In genomic region chr17:81551458-81552243, GRCh38 we compare ENCODE assay signal across 8 cellular contexts. TPM values are rescaled to one million over a fixed set of nuclear protein-coding genes. Genes with fewer than 3 reads are reported as not detected.
A peak's percentile ranks its signal among the peaks of the same experiment; 100 is the strongest.
DNase-seq lines count a peak whose midpoint lies in the region; ATAC-seq, FAIRE-seq and TF ChIP-seq lines count a peak whose summit lies in the region.

No MANE protein-coding gene starts in this region.

- H3K4me1 ChIP-seq in body of pancreas = peaks cover 35% of the 10 kb centered on the region
- H3K4me1 ChIP-seq in kidney (ENCODE audit: control insufficient read depth in 1 of 2, insufficient read depth in 1 of 2, low read depth in 1 of 2, low read length in 2 of 2) = peaks cover 16 to 20% of the 10 kb centered on the region in 2 donors
- H3K4me1 ChIP-seq in subcutaneous abdominal adipose tissue (ENCODE audit: control insufficient read depth in 5 of 5, insufficient read depth in 5 of 5, low read length in 5 of 5) = peaks cover 5 to 40% (median 30%) of the 10 kb centered on the region in 5 donors

- H3K27ac ChIP-seq in body of pancreas (peak overlapping the region; percentile 37 to 86 (median 62)), kidney (ENCODE audit: low read depth in 2 of 2, low read length in 2 of 2) (peak overlapping the region in 1 of 2 donors; percentile 59), subcutaneous abdominal adipose tissue (ENCODE audit: low read depth, low read length) (peak overlapping the region; percentile 85)

- peaks cover 0 to 6% of the 10 kb centered on the region in 2 donors for H3K36me3 ChIP-seq in body of pancreas (replicated peaks in 1 of 2; ENCODE audit: insufficient read depth in 1 of 2, low read depth in 2 of 2)
- H3K36me3 ChIP-seq in kidney (ENCODE audit: control insufficient read depth in 1 of 2, insufficient read depth in 2 of 2, low read length in 2 of 2) = peaks cover 0 to 4% of the 10 kb centered on the region in 2 donors
- H3K36me3 ChIP-seq in subcutaneous abdominal adipose tissue (ENCODE audit: control insufficient read depth in 5 of 5, insufficient read depth in 5 of 5, low read length in 5 of 5) = peaks cover 0 to 44% (median 35%) of the 10 kb centered on the region in 5 donors

- TF ChIP-seq CTCF in LNCaP clone FGC (IDR thresholded peaks at IDR 0.05; ENCODE audit: control insufficient read depth, extremely low read depth, insufficient read depth) (no peak), body of pancreas (IDR thresholded peaks at IDR 0.05) (no peak), kidney (IDR thresholded peaks at IDR 0.05; ENCODE audit: borderline replicate concordance, extremely low read depth, insufficient read depth) (no peak)

- H3K27me3 ChIP-seq in body of pancreas (no peaks in the 10 kb centered on the region), subcutaneous abdominal adipose tissue (ENCODE audit: control insufficient read depth in 5 of 5, insufficient read depth in 4 of 5, low read length in 5 of 5) (no peaks in the 10 kb centered on the region)

- no peak for FAIRE-seq in kidney (lab: Jason Lieb, UNC)

- ATAC-seq in GM18867 (IDR thresholded peaks at IDR 0.05; ENCODE audit: unreplicated experiment) (peak; percentile 19), body of pancreas (peak; percentile 4), HG02798 (IDR thresholded peaks at IDR 0.05; ENCODE audit: poor library complexity, unreplicated experiment) (no peak)

- H3K9me3 ChIP-seq in body of pancreas (no peaks in the 10 kb centered on the region), kidney (ENCODE audit: control insufficient read depth in 1 of 2, low read length in 2 of 2) (no peaks in the 10 kb centered on the region), subcutaneous abdominal adipose tissue (ENCODE audit: control insufficient read depth in 5 of 5, low read length in 5 of 5) (no peaks in the 10 kb centered on the region)

- H3K9ac ChIP-seq in kidney (ENCODE audit: low read length in 2 of 2) (peak overlapping the region; percentile 46 to 73), subcutaneous abdominal adipose tissue (ENCODE audit: low read length in 5 of 5) (peak overlapping the region in 4 of 5 donors; percentile 74 to 87 (median 82))

- DNase-seq in A172 (ENCODE audit: low spot score) = peak; percentile 28
- DNase-seq in LNCaP clone FGC (ENCODE audit: low read depth) = no peak
- peak in 3 of 4 donors; percentile 43 to 53 (median 51) for DNase-seq in body of pancreas
- DNase-seq in kidney = peak; percentile 79
- no peak for DNase-seq in NCI-H2081 (lab: John Stamatoyannopoulos, UW)

- 1% methylated on average over 69 of the region's 69 CpGs; no CpG with 5 or more reads in 1 of the 2 donors for WGBS in body of pancreas, 2 donors

- intact Hi-C loops in body of pancreas (cut with DNase I) (no loop called here), kidney (cut with DNase I) (no loop called here)

- H3K4me3 ChIP-seq in LNCaP clone FGC (ENCODE audit: low read depth, low read length) = peak overlapping the region; percentile 96
- peak overlapping the region; percentile 57 to 85 for H3K4me3 ChIP-seq in body of pancreas
- H3K4me3 ChIP-seq in kidney (ENCODE audit: low read length in 2 of 2) = peak overlapping the region; percentile 67 to 75
- H3K4me3 ChIP-seq in subcutaneous abdominal adipose tissue (ENCODE audit: low read depth in 1 of 5, low read length in 5 of 5) = peak overlapping the region in 4 of 5 donors; percentile 76 to 94 (median 86)

- peak in 1 of 3 donors; percentile 27 for TF ChIP-seq POLR2A in body of pancreas (IDR thresholded peaks at IDR 0.05)

RNA-seq across cellular contexts. Expression of gene FAAP100, which starts 0.5 kb away (rescaled TPM):
- total RNA-seq in A172 (2014; rRNA removed; shearing (Covaris generic)) = 29.7 and 39.9 TPM in 2 replicates
- total RNA-seq in body of pancreas (10 to 100 TPM; 27.8 to 50.4 TPM), kidney (28.6 TPM)
- polyA plus RNA-seq in kidney (ENCODE audit: insufficient read depth, low read depth, low replicate concordance) = 13.2 TPM

RNA-seq across cellular contexts. Expression of gene FSCN2, which starts 23.5 kb away (rescaled TPM):
- total RNA-seq in A172 (2014; rRNA removed; shearing (Covaris generic)) = 0.81 and 1.7 TPM in 2 replicates
- 10 to 100 TPM in 1 of 2 donors, 1 to 10 TPM in 1; 7.0 to 13.5 TPM for total RNA-seq in body of pancreas
- 3.8 TPM for total RNA-seq in kidney
- polyA plus RNA-seq in kidney (ENCODE audit: insufficient read depth, low read depth, low replicate concordance) = 0.26 TPM

RNA-seq across cellular contexts. Expression of gene ACTG1, which starts 39.1 kb away (rescaled TPM):
- 5,134 and 6,456 TPM in 2 replicates for total RNA-seq in A172 (2014; rRNA removed; shearing (Covaris generic))
- total RNA-seq in body of pancreas = 1,000 to 10,000 TPM; 1,634 to 1,790 TPM
- 2,632 TPM for total RNA-seq in kidney
- polyA plus RNA-seq in kidney (ENCODE audit: insufficient read depth, low read depth, low replicate concordance) = 1,350 TPM

Comparison
In these comparisons a context has a peak if more than half of its experiments do, and no peak if none do; other contexts are left out.
1. DNase-seq: peak in A172 (single experiment), body of pancreas (3 of 4) and kidney (single experiment); none in LNCaP clone FGC (single experiment) and NCI-H2081 (0 of 2).
2. Peak in every context shown above with its lines, with median percentiles within 50 percentile points of each other: H3K4me3 ChIP-seq.